In the genomic region with DNA sequence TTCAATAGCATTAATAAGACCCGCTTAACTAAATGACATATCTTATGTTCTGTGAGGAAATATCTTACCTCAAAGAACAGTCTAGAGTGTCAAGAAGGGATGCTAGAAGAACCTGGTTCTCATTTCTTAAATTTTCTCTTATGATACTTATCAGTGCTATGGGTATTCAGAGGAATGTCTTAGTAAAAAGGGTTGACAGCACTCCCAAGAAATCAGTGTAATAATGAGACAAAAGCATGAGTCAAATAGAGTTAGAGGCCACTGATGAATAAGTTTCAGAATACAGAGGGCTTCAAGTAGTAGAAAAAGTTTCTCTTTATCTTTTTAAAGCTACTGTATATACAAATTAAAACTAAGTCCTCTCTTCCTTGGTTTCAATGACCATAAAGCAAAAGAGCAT, we compare ENCODE assay signal across 3 cellular contexts.
TF ChIP-seq lines count a peak whose summit lies in the region.

No MANE protein-coding gene starts in this region.

TF ChIP-seq in GM23338, 12 proteins besides CTCF, POLR2A, EP300 and RAD21 (continues in another document):
- TF ChIP-seq ZNF462 (CRISPR knock-in tag; IDR thresholded peaks at IDR 0.05) (no peak), POLR2AphosphoS5 (IDR thresholded peaks at IDR 0.05; ENCODE audit: low read depth) (no peak)
- TF ChIP-seq, protein P1, sequence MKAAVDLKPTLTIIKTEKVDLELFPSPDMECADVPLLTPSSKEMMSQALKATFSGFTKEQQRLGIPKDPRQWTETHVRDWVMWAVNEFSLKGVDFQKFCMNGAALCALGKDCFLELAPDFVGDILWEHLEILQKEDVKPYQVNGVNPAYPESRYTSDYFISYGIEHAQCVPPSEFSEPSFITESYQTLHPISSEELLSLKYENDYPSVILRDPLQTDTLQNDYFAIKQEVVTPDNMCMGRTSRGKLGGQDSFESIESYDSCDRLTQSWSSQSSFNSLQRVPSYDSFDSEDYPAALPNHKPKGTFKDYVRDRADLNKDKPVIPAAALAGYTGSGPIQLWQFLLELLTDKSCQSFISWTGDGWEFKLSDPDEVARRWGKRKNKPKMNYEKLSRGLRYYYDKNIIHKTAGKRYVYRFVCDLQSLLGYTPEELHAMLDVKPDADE (IDR thresholded peaks at IDR 0.05): no peak

TF ChIP-seq in SK-N-SH, 30 proteins besides CTCF, POLR2A, EP300 and RAD21:
- TF ChIP-seq TCF12 (IDR thresholded peaks at IDR 0.05) (peak; percentile 40; the same call in 1 of the 2 replicates), EZH2phosphoT487 (IDR thresholded peaks at IDR 0.05; ENCODE audit: borderline replicate concordance, low read depth) (no peak), MEF2A (IDR thresholded peaks at IDR 0.05; ENCODE audit: borderline replicate concordance, low read depth) (no peak), FOXM1 (IDR thresholded peaks at IDR 0.05; ENCODE audit: low read depth) (no peak), FOSL2 (IDR thresholded peaks at IDR 0.05; ENCODE audit: borderline replicate concordance, low read depth) (no peak), REST (IDR thresholded peaks at IDR 0.05; ENCODE audit: low read depth, low read length) (no peak), SMC3 (IDR thresholded peaks at IDR 0.05; ENCODE audit: low read depth, low read length) (no peak), RCOR1 (IDR thresholded peaks at IDR 0.05; ENCODE audit: low read length) (no peak), JUND (IDR thresholded peaks at IDR 0.05) (no peak), YY1 (IDR thresholded peaks at IDR 0.05; ENCODE audit: low read depth) (no peak), PBX3 (IDR thresholded peaks at IDR 0.05) (0 out of 2 replicates have a peak, but pooled peaks have one; percentile 7)
- TF ChIP-seq, protein P2, sequence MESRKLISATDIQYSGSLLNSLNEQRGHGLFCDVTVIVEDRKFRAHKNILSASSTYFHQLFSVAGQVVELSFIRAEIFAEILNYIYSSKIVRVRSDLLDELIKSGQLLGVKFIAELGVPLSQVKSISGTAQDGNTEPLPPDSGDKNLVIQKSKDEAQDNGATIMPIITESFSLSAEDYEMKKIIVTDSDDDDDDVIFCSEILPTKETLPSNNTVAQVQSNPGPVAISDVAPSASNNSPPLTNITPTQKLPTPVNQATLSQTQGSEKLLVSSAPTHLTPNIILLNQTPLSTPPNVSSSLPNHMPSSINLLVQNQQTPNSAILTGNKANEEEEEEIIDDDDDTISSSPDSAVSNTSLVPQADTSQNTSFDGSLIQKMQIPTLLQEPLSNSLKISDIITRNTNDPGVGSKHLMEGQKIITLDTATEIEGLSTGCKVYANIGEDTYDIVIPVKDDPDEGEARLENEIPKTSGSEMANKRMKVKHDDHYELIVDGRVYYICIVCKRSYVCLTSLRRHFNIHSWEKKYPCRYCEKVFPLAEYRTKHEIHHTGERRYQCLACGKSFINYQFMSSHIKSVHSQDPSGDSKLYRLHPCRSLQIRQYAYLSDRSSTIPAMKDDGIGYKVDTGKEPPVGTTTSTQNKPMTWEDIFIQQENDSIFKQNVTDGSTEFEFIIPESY (IDR thresholded peaks at IDR 0.05; ENCODE audit: borderline replicate concordance, low read depth): no peak

TF ChIP-seq in GM12878, 131 proteins besides CTCF, POLR2A, EP300 and RAD21:
- no peak for TF ChIP-seq RUNX3 (IDR thresholded peaks at IDR 0.05; ENCODE audit: low read length)
- peak; percentile 22; the same call in 1 of the 2 replicates for TF ChIP-seq JUNB (IDR thresholded peaks at IDR 0.05)
- TF ChIP-seq SUPT20H (IDR thresholded peaks at IDR 0.05; ENCODE audit: borderline replicate concordance, control insufficient read depth, low read depth, low read length): no peak
- no peak for TF ChIP-seq HDAC6 (IDR thresholded peaks at IDR 0.05; ENCODE audit: unreplicated experiment)
- no peak for TF ChIP-seq KDM1A (IDR thresholded peaks at IDR 0.05; ENCODE audit: borderline replicate concordance)
